25 cellular contexts compared by ENCODE assay signal in genomic region chr12:130658561-130658960, GRCh38. TPM values are rescaled to one million over a fixed set of nuclear protein-coding genes. Genes with fewer than 3 reads are reported as not detected.
A peak's percentile ranks its signal among the peaks of the same experiment; 100 is the strongest.
DNase-seq lines count a peak whose midpoint lies in the region; ATAC-seq and TF ChIP-seq lines count a peak whose summit lies in the region.
"Had no signal": no experiment of that assay in that cellular context is flagged by ENCODE, and none has a peak within 500 bp of the region (broad histone marks: within the 10 kb centered on the region; RNA-seq: fewer than 3 reads in every experiment).

No MANE protein-coding gene starts in this region.

- H3K4me3 ChIP-seq in Panc1 (ENCODE audit: low read depth in 2 of 2, low read length in 2 of 2) = no peak overlapping the region
- no peak overlapping the region for H3K4me3 ChIP-seq in spleen
- H3K4me3 ChIP-seq: GM23248, K562, PC-9 had no signal

- WGBS in spleen, 5 donors = 72 to 86% (median 80%) methylated on average over 12 of the region's 12 CpGs

- peaks cover 6% of the 10 kb centered on the region for H3K27me3 Mint-ChIP-seq in glutamatergic neuron (ENCODE audit: unreplicated experiment)

- BruUV-seq in Panc1 (replicated peaks; lab: Mats Ljungman, UMichigan) = no TSS peak

- H3K9me3 ChIP-seq in Panc1 (ENCODE audit: control insufficient read depth, insufficient read depth, low read depth, low read length) = no peaks in the 10 kb centered on the region
- H3K9me3 ChIP-seq in spleen = peaks cover 0 to 12% (median 2%) of the 10 kb centered on the region in 8 donors
- H3K9me3 ChIP-seq: SK-N-SH had no signal

- H3K4me3 Mint-ChIP-seq in glutamatergic neuron (ENCODE audit: unreplicated experiment) = peak overlapping the region; percentile 28
- H3K4me3 Mint-ChIP-seq: CD8-positive, alpha-beta T cell; T-helper 1 cell treated with Interleukin-12 subunit alpha and Interleukin-12 subunit beta and Interleukin-4 antibody, amounts not matched to agents 30 μg/mL and 1 μg/mL, for 36 hours had no signal

- no peaks in the 10 kb centered on the region for H3K4me1 ChIP-seq in Panc1 (ENCODE audit: control insufficient read depth, insufficient read depth, low read length)
- H3K4me1 ChIP-seq in spleen = no peaks in the 10 kb centered on the region

- TF ChIP-seq CTCF in Panc1 (IDR thresholded peaks at IDR 0.05) = no peak
- TF ChIP-seq CTCF in glutamatergic neuron (IDR thresholded peaks at IDR 0.05; ENCODE audit: partially characterized antibody, unreplicated experiment) = no peak
- no peak for TF ChIP-seq CTCF in spleen (IDR thresholded peaks at IDR 0.05 in 8 of 11, conservative IDR thresholded peaks at IDR 0.05 in 3 of 11)

- in situ Hi-C loops in Panc1 (cut with HindIII; ENCODE audit: low pct_unique_long_range_greater_than_20kb, low sequenced_read_pairs) = no loop called here

- no peaks in the 10 kb centered on the region for H3K27me3 ChIP-seq in Panc1 (ENCODE audit: control insufficient read depth, insufficient read depth, low read length)
- H3K27me3 ChIP-seq in spleen (replicated peaks in 1 of 7) = peaks cover 0 to 35% (median 0%) of the 10 kb centered on the region in 7 donors

- H3K9me3 Mint-ChIP-seq in glutamatergic neuron (ENCODE audit: unreplicated experiment) = peaks cover 10% of the 10 kb centered on the region
- H3K9me3 Mint-ChIP-seq: CD8-positive, alpha-beta T cell; T-helper 1 cell treated with Interleukin-12 subunit alpha and Interleukin-12 subunit beta and Interleukin-4 antibody, amounts not matched to agents 30 μg/mL and 1 μg/mL, for 36 hours had no signal

- CTCF ChIA-PET in Panc1 (lab: Charles Lee) = no interaction called here

- POLR2A ChIA-PET in Panc1 (lab: Charles Lee) = no interaction called here

- intact Hi-C loops in Panc1 (cut with micrococcal nuclease; ENCODE audit: unreplicated experiment) = no loop called here
- intact Hi-C loops in spleen (cut with DNase I; ENCODE audit: low total_unique reads) = no loop called here

- ATAC-seq in Panc1 (0 out of 2 replicates have a peak, but pooled peaks have one; percentile 10), HG02759 (IDR thresholded peaks at IDR 0.05; ENCODE audit: unreplicated experiment) (no peak), GM21367 (IDR thresholded peaks at IDR 0.05; ENCODE audit: unreplicated experiment) (no peak)
- ATAC-seq: CD8-positive, alpha-beta T cell; K562 had no signal

- H3K36me3 ChIP-seq in Panc1 (ENCODE audit: control insufficient read depth, insufficient read depth, low read length) (no peaks in the 10 kb centered on the region), spleen (no peaks in the 10 kb centered on the region)

- peak; percentile 80 for DNase-seq in NCI-H748 (lab: John Stamatoyannopoulos, UW; ENCODE audit: unreplicated experiment)
- DNase-seq in NCI-H748 treated with DMSO at 0.1 percent for 48 hours (lab: John Stamatoyannopoulos, UW) = no peak
- no peak for DNase-seq in Panc1 (ENCODE audit: low read depth, low spot score)
- DNase-seq in glutamatergic neuron = no peak
- DNase-seq in spleen = peak; percentile 58
- DNase-seq: CD8-positive, alpha-beta T cell; DMS 273 treated with DMSO at 0.1 percent for 48 hours; DND-41; GM23248; H7; Kasumi-1; NCI-H1694 treated with DMSO at 0.1 percent for 48 hours; NCI-H2227 treated with DMSO at 0.1 percent for 48 hours; NCI-H774; PC-9; SIG-M5; SK-N-SH; SW 1271; T-helper 9 cell had no signal

- H3K27ac Mint-ChIP-seq in glutamatergic neuron (ENCODE audit: unreplicated experiment) = no peak overlapping the region
- H3K27ac Mint-ChIP-seq: CD8-positive, alpha-beta T cell; T-helper 1 cell treated with Interleukin-12 subunit alpha and Interleukin-12 subunit beta and Interleukin-4 antibody, amounts not matched to agents 30 μg/mL and 1 μg/mL, for 36 hours had no signal

- no peak overlapping the region for H3K27ac ChIP-seq in Panc1 (ENCODE audit: low read length)
- no peak overlapping the region for H3K27ac ChIP-seq in spleen
- H3K27ac ChIP-seq: C4-2B, GM23248, PC-9, RWPE1 had no signal

- peaks cover 8% of the 10 kb centered on the region for H3K4me1 Mint-ChIP-seq in glutamatergic neuron (ENCODE audit: low read depth, unreplicated experiment)

- peaks cover 6% of the 10 kb centered on the region for H3K36me3 Mint-ChIP-seq in glutamatergic neuron (ENCODE audit: unreplicated experiment)
- H3K36me3 Mint-ChIP-seq: CD8-positive, alpha-beta T cell had no signal

- no peak for TF ChIP-seq POLR2A in spleen (IDR thresholded peaks at IDR 0.05)

RNA-seq across cellular contexts. Expression of gene RIMBP2, which starts 57.5 kb away (rescaled TPM):
- total RNA-seq in Panc1 (2021; ENCODE audit: unreplicated experiment) (not detected), glutamatergic neuron (ENCODE audit: unreplicated experiment) (20.5 TPM), spleen (1 to 10 TPM in 4 of 7 donors, under 1 TPM in 3; 0.77 to 5.2 (median 2.3) TPM)
- not detected for polyA plus RNA-seq in Panc1 (2012; ENCODE audit: insufficient read length)
- under 1 TPM; 0.05 to 0.64 (median 0.13) TPM for polyA plus RNA-seq in spleen
- total RNA-seq: CD8-positive, alpha-beta T cell; GM23248; K562; PC-9 had no signal
- polyA plus RNA-seq: GM23248, K562 had no signal

Comparison
In these comparisons a context has a peak if more than half of its experiments do, and no peak if none do; other contexts are left out.
1. DNase-seq: peak in NCI-H748 (single experiment) and spleen (single experiment); none in NCI-H748 treated with DMSO at 0.1 percent for 48 hours (single experiment), Panc1 (single experiment) and glutamatergic neuron (single experiment).